In genomic region chr22:40403651-40404050, GRCh38 we compare ENCODE assay signal across 15 cellular contexts. TPM values are rescaled to one million over a fixed set of nuclear protein-coding genes. Genes with fewer than 3 reads are reported as not detected.
DNase-seq lines count a peak whose midpoint lies in the region; ATAC-seq and TF ChIP-seq lines count a peak whose summit lies in the region.
"Had no signal": no experiment of that assay in that cellular context is flagged by ENCODE, and none has a peak within 500 bp of the region (broad histone marks: within the 10 kb centered on the region; RNA-seq: fewer than 3 reads in every experiment).

No MANE protein-coding gene starts in this region.

- ATAC-seq in activated CD8-positive, alpha-beta memory T cell treated with anti-CD3 and anti-CD28 coated beads, Interleukin-2, amount 10 ng/mL, durations not matched to agents 7 days and 5 days: no peak
- ATAC-seq in GM21576 (IDR thresholded peaks at IDR 0.05; ENCODE audit: unreplicated experiment): no peak
- ATAC-seq: SK-N-SH treated with all-trans-retinoic acid at 6 μM for 48 hours had no signal

- peak overlapping the region; percentile 96 for H3K27ac ChIP-seq in OCI-LY1 (ENCODE audit: low read depth, low read length, poor library complexity, severe bottlenecking)
- no peak overlapping the region for H3K27ac ChIP-seq in endodermal cell (ENCODE audit: low read depth, low read length)
- H3K27ac ChIP-seq: PC-9, vagina had no signal

- TF ChIP-seq CTCF in OCI-LY1 (IDR thresholded peaks at IDR 0.05; ENCODE audit: low read length): no peak
- TF ChIP-seq CTCF in endodermal cell (conservative IDR thresholded peaks at IDR 0.05): no peak

- peaks cover 49% of the 10 kb centered on the region for H3K4me1 Mint-ChIP-seq in activated CD8-positive, alpha-beta memory T cell treated with anti-CD3 and anti-CD28 coated beads, Interleukin-2, amount 10 ng/mL, durations not matched to agents 7 days and 5 days
- no peaks in the 10 kb centered on the region for H3K4me1 Mint-ChIP-seq in endodermal cell

- no peak overlapping the region for H3K4me3 ChIP-seq in OCI-LY1 (ENCODE audit: low read depth, low read length, poor library complexity, severe bottlenecking)
- H3K4me3 ChIP-seq in endodermal cell (ENCODE audit: low read length): no peak overlapping the region
- H3K4me3 ChIP-seq: PC-9, vagina had no signal

- no peaks in the 10 kb centered on the region for H3K9me2 ChIP-seq in OCI-LY1 (ENCODE audit: low read depth, low read length)

- H3K36me3 ChIP-seq in OCI-LY1 (ENCODE audit: insufficient read depth, low read length) (peaks cover 81% of the 10 kb centered on the region), endodermal cell (ENCODE audit: control insufficient read depth, insufficient read depth, low read length) (peaks cover 34% of the 10 kb centered on the region)

- peaks cover 10% of the 10 kb centered on the region; the same call in 1 of the 2 replicates for H3F3A ChIP-seq in OCI-LY1 (ENCODE audit: insufficient read depth, low read length)

- no peaks in the 10 kb centered on the region for H3K27me3 Mint-ChIP-seq in activated CD8-positive, alpha-beta memory T cell treated with anti-CD3 and anti-CD28 coated beads, Interleukin-2, amount 10 ng/mL, durations not matched to agents 7 days and 5 days
- H3K27me3 Mint-ChIP-seq in endodermal cell (ENCODE audit: insufficient read depth): no peaks in the 10 kb centered on the region

- no peak overlapping the region for H3K4me2 ChIP-seq in OCI-LY1 (ENCODE audit: low read length)
- H3K4me2 ChIP-seq: PC-9 had no signal

- CTCF ChIA-PET in activated CD8-positive, alpha-beta memory T cell treated with anti-CD3 and anti-CD28 coated beads, Interleukin-2, amount 10 ng/mL, durations not matched to agents 7 days and 5 days (lab: Charles Lee): interaction anchor here (0.9 to 1.1 kb wide), 3 partner anchors 31 to 242 kb away, joined by 3 read pairs; no protein-coding TSS in a partner anchor

- H3K79me2 ChIP-seq in OCI-LY1 (ENCODE audit: insufficient read depth, low read length): no peaks in the 10 kb centered on the region

- H3K4me3 Mint-ChIP-seq in activated CD8-positive, alpha-beta memory T cell treated with anti-CD3 and anti-CD28 coated beads, Interleukin-2, amount 10 ng/mL, durations not matched to agents 7 days and 5 days: no peak overlapping the region
- no peak overlapping the region for H3K4me3 Mint-ChIP-seq in endodermal cell

- H3K27me3 ChIP-seq in OCI-LY1 (ENCODE audit: insufficient read depth, low read length) (no peaks in the 10 kb centered on the region), endodermal cell (ENCODE audit: control insufficient read depth, insufficient read depth, low read length, poor library complexity, severe bottlenecking) (no peaks in the 10 kb centered on the region)
- H3K27me3 ChIP-seq: vagina had no signal

- no peaks in the 10 kb centered on the region for H4K20me1 ChIP-seq in OCI-LY1 (ENCODE audit: insufficient read depth, low read length)

- no peaks in the 10 kb centered on the region for H3K9me3 ChIP-seq in OCI-LY1 (ENCODE audit: low read length)
- H3K9me3 ChIP-seq in endodermal cell (ENCODE audit: control insufficient read depth, low read length): no peaks in the 10 kb centered on the region
- H3K9me3 ChIP-seq: vagina had no signal

- H3K4me1 ChIP-seq in OCI-LY1 (ENCODE audit: insufficient read depth, low read length, severe bottlenecking) (peaks cover 41% of the 10 kb centered on the region), endodermal cell (ENCODE audit: control insufficient read depth, insufficient read depth, low read length) (no peaks in the 10 kb centered on the region)
- H3K4me1 ChIP-seq: vagina had no signal

- H3K9ac ChIP-seq in OCI-LY1 (ENCODE audit: low read length): no peak overlapping the region
- no peak overlapping the region for H3K9ac ChIP-seq in endodermal cell (ENCODE audit: extremely low read depth, low read length, poor library complexity, severe bottlenecking)

- no peak for DNase-seq in activated CD8-positive, alpha-beta memory T cell treated with anti-CD3 and anti-CD28 coated beads, Interleukin-2, amount 10 ng/mL, durations not matched to agents 7 days and 5 days
- no peak for DNase-seq in activated CD8-positive, alpha-beta memory T cell treated with anti-CD3 and anti-CD28 coated beads, Interleukin-2, amount 50 U/mL, for 48 hours
- DNase-seq in endodermal cell (no peak), posterior vena cava (ENCODE audit: low spot score) (peak; percentile 65), NCI-H2227 treated with DMSO at 0.1 percent for 48 hours (lab: John Stamatoyannopoulos, UW) (no peak), NCI-H146 treated with DMSO at 0.1 percent for 48 hours (lab: John Stamatoyannopoulos, UW; ENCODE audit: unreplicated experiment) (no peak)
- DNase-seq: cerebellar nuclear complex, COR-L47, KG1, NCI-H1105 treated with DMSO at 0.1 percent for 48 hours, PC-9 had no signal

- H3K36me3 Mint-ChIP-seq in activated CD8-positive, alpha-beta memory T cell treated with anti-CD3 and anti-CD28 coated beads, Interleukin-2, amount 10 ng/mL, durations not matched to agents 7 days and 5 days: peaks cover 23% of the 10 kb centered on the region
- H3K36me3 Mint-ChIP-seq in endodermal cell (ENCODE audit: low read depth): peaks cover 46% of the 10 kb centered on the region

- H3K9me3 Mint-ChIP-seq in activated CD8-positive, alpha-beta memory T cell treated with anti-CD3 and anti-CD28 coated beads, Interleukin-2, amount 10 ng/mL, durations not matched to agents 7 days and 5 days (ENCODE audit: low read depth): no peaks in the 10 kb centered on the region
- H3K9me3 Mint-ChIP-seq in endodermal cell: no peaks in the 10 kb centered on the region

- no peak overlapping the region for H2AFZ ChIP-seq in OCI-LY1 (ENCODE audit: low read length)
- H2AFZ ChIP-seq: PC-9 had no signal

- peak overlapping the region; percentile 6 for H3K27ac Mint-ChIP-seq in activated CD8-positive, alpha-beta memory T cell treated with anti-CD3 and anti-CD28 coated beads, Interleukin-2, amount 10 ng/mL, durations not matched to agents 7 days and 5 days
- peak overlapping the region; percentile 78 for H3K27ac Mint-ChIP-seq in endodermal cell

- intact Hi-C loops in posterior vena cava (cut with DNase I): no loop called here

- 95 to 100% methylated on average over 1 to 7 of the region's 7 CpGs for WGBS in endodermal cell (ENCODE audit: insufficient coverage in 1 of 2, insufficient read length in 1 of 2), 2 experiments

RNA-seq across cellular contexts. Expression of gene SGSM3, which starts 33.3 kb away (rescaled TPM):
- total RNA-seq in activated CD8-positive, alpha-beta memory T cell treated with anti-CD3 and anti-CD28 coated beads, Interleukin-2, amount 10 ng/mL, durations not matched to agents 7 days and 5 days: 10 to 100 TPM; 57.6 to 86.3 TPM
- total RNA-seq in endodermal cell (10 to 100 TPM; 83.7 to 90.4 TPM), posterior vena cava (10 to 100 TPM; 33.2 to 40.3 TPM)
- 80.2 TPM for polyA plus RNA-seq in endodermal cell (2013, experiment 1 of 2)
- 69.6 TPM for polyA plus RNA-seq in endodermal cell (2013, experiment 2 of 2)

RNA-seq across cellular contexts. Expression of gene ADSL, which starts 57.4 kb away (rescaled TPM):
- total RNA-seq in activated CD8-positive, alpha-beta memory T cell treated with anti-CD3 and anti-CD28 coated beads, Interleukin-2, amount 10 ng/mL, durations not matched to agents 7 days and 5 days: 100 to 1,000 TPM in 1 of 2 experiments, 10 to 100 TPM in 1; 98.3 to 109 TPM
- total RNA-seq in endodermal cell (100 to 1,000 TPM; 107 to 118 TPM), posterior vena cava (10 to 100 TPM; 35.5 to 47.1 TPM)
- 118 TPM for polyA plus RNA-seq in endodermal cell (2013, experiment 1 of 2)
- 103 TPM for polyA plus RNA-seq in endodermal cell (2013, experiment 2 of 2)
